ENCODE assay signal across 13 cellular contexts in the genomic region with DNA sequence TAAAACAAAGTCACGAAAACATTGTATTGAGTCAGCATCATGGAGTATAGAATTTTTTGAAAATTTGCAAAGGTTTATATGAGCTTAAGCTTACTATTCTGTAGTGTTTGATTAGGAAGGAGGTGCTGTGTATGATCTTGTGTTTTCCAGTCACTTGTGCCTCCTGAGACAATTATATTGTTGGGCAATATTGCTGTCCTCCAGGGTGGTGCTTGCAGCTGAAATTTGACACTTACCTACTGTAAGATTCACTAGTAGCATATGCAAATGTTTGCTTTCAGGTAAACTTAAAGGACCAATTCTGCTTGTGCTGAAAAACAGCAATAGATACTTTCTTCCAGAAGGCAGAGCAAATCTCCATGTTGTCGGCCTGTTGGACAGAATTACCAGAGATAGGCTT.
"Had no signal": no experiment of that assay in that cellular context is flagged by ENCODE, and none has a peak within 500 bp of the region (broad histone marks: within the 10 kb centered on the region; RNA-seq: fewer than 3 reads in every experiment).

No MANE protein-coding gene starts in this region.

- H3K27me3 Mint-ChIP-seq: activated CD4-positive, alpha-beta memory T cell treated with anti-CD3 and anti-CD28 coated beads for 36 hours; activated naive CD8-positive, alpha-beta T cell treated with anti-CD3 and anti-CD28 coated beads for 36 hours; naive thymus-derived CD4-positive, alpha-beta T cell had no signal

- H3K9me3 ChIP-seq: neutrophil, thyroid gland had no signal

- H3K36me3 ChIP-seq: brain microvascular endothelial cell, neutrophil, thyroid gland had no signal

- H3K4me3 Mint-ChIP-seq: activated CD4-positive, alpha-beta memory T cell treated with anti-CD3 and anti-CD28 coated beads for 36 hours; activated naive CD8-positive, alpha-beta T cell treated with anti-CD3 and anti-CD28 coated beads for 36 hours; activated T-cell treated with anti-CD3 and anti-CD28 coated beads, Interleukin-2, amount 50 U/mL, for 4 hours; endodermal cell; naive thymus-derived CD4-positive, alpha-beta T cell had no signal

- H3K27ac Mint-ChIP-seq: activated CD4-positive, alpha-beta memory T cell treated with anti-CD3 and anti-CD28 coated beads for 36 hours; activated naive CD8-positive, alpha-beta T cell treated with anti-CD3 and anti-CD28 coated beads for 36 hours; endodermal cell; naive thymus-derived CD4-positive, alpha-beta T cell had no signal

- H3K4me1 Mint-ChIP-seq: activated naive CD8-positive, alpha-beta T cell treated with anti-CD3 and anti-CD28 coated beads for 36 hours; endodermal cell; naive thymus-derived CD4-positive, alpha-beta T cell had no signal

- H3K36me3 Mint-ChIP-seq: activated CD4-positive, alpha-beta memory T cell treated with anti-CD3 and anti-CD28 coated beads for 36 hours; activated naive CD8-positive, alpha-beta T cell treated with anti-CD3 and anti-CD28 coated beads for 36 hours had no signal

- H3K27me3 ChIP-seq: brain microvascular endothelial cell, neutrophil, thyroid gland had no signal

- DNase-seq: activated CD4-positive, alpha-beta memory T cell treated with anti-CD3 and anti-CD28 coated beads for 36 hours; activated gamma-delta T cell; activated naive CD8-positive, alpha-beta T cell treated with anti-CD3 and anti-CD28 coated beads for 36 hours; activated T-cell treated with anti-CD3 and anti-CD28 coated beads, Interleukin-2, amount 50 U/mL, for 4 hours; brain microvascular endothelial cell; endodermal cell; hypothalamus; left colon; naive thymus-derived CD4-positive, alpha-beta T cell; retina; thyroid gland had no signal

- H3K27ac ChIP-seq: brain microvascular endothelial cell, neutrophil, thyroid gland had no signal

- H3K4me1 ChIP-seq: thyroid gland had no signal

- H3K4me3 ChIP-seq: lung, thyroid gland had no signal

- ATAC-seq: activated T-cell treated with anti-CD3 and anti-CD28 coated beads, Interleukin-2, amount 50 U/mL, for 4 hours; left colon; naive thymus-derived CD4-positive, alpha-beta T cell had no signal
